In the genomic region with DNA sequence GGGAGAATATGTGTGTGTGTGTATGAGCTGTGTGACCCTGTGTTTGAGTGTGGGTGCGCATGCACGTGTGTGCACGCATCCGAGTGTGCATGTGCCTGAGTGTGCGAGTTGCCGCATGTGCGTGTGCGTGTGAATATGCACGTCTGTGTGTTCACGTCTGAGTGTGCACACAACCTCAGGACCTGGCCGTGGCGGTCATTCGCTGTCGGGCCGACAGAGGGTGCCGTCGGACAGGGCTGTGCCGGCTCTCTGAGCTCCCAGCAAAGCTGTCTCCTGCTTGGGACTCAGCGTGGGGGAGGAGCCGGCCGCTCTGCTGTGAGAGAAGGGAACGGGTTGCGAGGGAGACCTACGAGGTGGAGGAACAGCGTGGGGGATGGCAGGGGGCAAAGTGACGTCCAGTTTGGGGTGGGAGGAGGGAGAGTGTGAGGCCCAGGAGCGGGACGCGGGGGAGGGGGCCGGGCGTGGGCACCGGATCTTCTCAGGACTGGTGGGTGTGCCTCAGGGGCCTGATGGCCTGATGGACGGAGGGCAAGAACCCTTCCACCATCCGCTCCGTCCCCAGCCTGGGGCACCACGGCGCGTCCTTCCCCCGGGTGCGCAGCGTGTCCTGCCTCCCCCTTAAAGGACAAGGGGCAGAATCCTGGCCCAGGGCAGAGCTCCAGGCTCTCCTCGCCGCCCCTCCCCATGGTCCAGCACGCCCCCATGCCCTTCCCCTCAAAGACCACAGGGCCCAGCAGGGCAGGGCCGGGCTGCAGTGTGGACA, we compare ENCODE assay signal across 7 cellular contexts. TPM values are rescaled to one million over a fixed set of nuclear protein-coding genes. Genes with fewer than 3 reads are reported as not detected.
DNase-seq lines count a peak whose midpoint lies in the region; ATAC-seq, FAIRE-seq and TF ChIP-seq lines count a peak whose summit lies in the region.

No MANE protein-coding gene starts in this region.

- peaks cover 45% of the 10 kb centered on the region for H3K4me1 ChIP-seq in HepG2 (ENCODE audit: insufficient read depth, low read length)

- POLR2A ChIA-PET in HepG2 (lab: Yijun Ruan, JAX) = interaction anchor here (0.6 to 1.3 kb wide), 9 partner anchors 13 to 602 kb away, joined by 3 to 10 read pairs (median 4); a partner anchor contains a TSS

- TF ChIP-seq RAD21 in HepG2 (CRISPR knock-in tag; IDR thresholded peaks at IDR 0.05) = peak; percentile 99

- peaks cover 30 to 63% of the 10 kb centered on the region in 2 experiments for H3K27me3 ChIP-seq in HepG2 (ENCODE audit: control insufficient read depth in 1 of 2, insufficient read depth in 2 of 2, low read length in 2 of 2)

- peak; percentile 91 for FAIRE-seq in HepG2 (lab: Jason Lieb, UNC)

- 5% methylated on average over 39 of the region's 45 CpGs for WGBS in HepG2 (ENCODE audit: low lambda C conversion rate)

- no peaks in the 10 kb centered on the region for H3K79me2 ChIP-seq in HepG2 (ENCODE audit: insufficient read depth, low read length)

- H3K4me2 ChIP-seq in HepG2 (ENCODE audit: low read depth, low read length) = peak overlapping the region; percentile 80

- peaks cover 13% of the 10 kb centered on the region; the same call in 1 of the 2 replicates for H4K20me1 ChIP-seq in HepG2 (ENCODE audit: insufficient read depth, low read length)

- DNase-seq in GM13976 (ENCODE audit: low spot score) (peak; percentile 96), NCI-H526 treated with DMSO at 0.1 percent for 48 hours (lab: John Stamatoyannopoulos, UW) (peak; percentile 56), dedifferentiated amniotic fluid mesenchymal stem cell (ENCODE audit: extremely low spot score) (peak; percentile 65), HepG2 (ENCODE audit: low spot score) (peak; percentile 79)
- DNase-seq in activated CD4-positive, alpha-beta T cell treated with anti-CD3 and anti-CD28 coated beads, Interleukin-2, amount 50 U/mL, for 1 hour = peak; percentile 88
- DNase-seq in stimulated activated CD4-positive, alpha-beta T cell treated with anti-CD3 and anti-CD28 coated beads, Interleukin-4, amount 100 ng/mL, for 24 hours = peak; percentile 86

- intact Hi-C loops in HepG2 (cut with micrococcal nuclease; ENCODE audit: unreplicated experiment) = loop anchor here (1.0 to 2.0 kb wide), 3 partner anchors 18 to 37 kb away; no protein-coding TSS in a partner anchor

- no peak overlapping the region for H2AFZ ChIP-seq in HepG2 (ENCODE audit: low read length)

- CTCF ChIA-PET in HepG2 (lab: Yijun Ruan, JAX; ENCODE audit: low intra/inter-chr PET ratio, low total read pairs) = interaction anchor here (2.2 kb wide), 1 partner anchor 36 kb away, joined by 42 read pairs; no protein-coding TSS in a partner anchor

- no peak overlapping the region for H3K27ac ChIP-seq in HepG2 (ENCODE audit: extremely low read length, insufficient read depth, low read length)

- ATAC-seq in HG03342 (IDR thresholded peaks at IDR 0.05; ENCODE audit: unreplicated experiment) (peak; percentile 72), HepG2 (peak; percentile 63)

- H3K4me3 ChIP-seq in HepG2 (replicated peaks in 1 of 3; ENCODE audit: insufficient read depth in 1 of 3, low read depth in 2 of 3, low read length in 3 of 3) = peak overlapping the region; percentile 1 to 65 (median 48); a peak in 4 of 6 replicates

- TF ChIP-seq CTCF in GM13976 (IDR thresholded peaks at IDR 0.05; ENCODE audit: borderline replicate concordance, control extremely low read depth, extremely low read depth, insufficient read depth, missing control alignments) = peak; percentile 98
- peak; percentile 100 for TF ChIP-seq CTCF in HepG2 (CRISPR knock-in tag; IDR thresholded peaks at IDR 0.05)

- in situ Hi-C loops in GM13976 (cut with MboI; ENCODE audit: low sequenced_read_pairs, unreplicated experiment) = no loop called here
- in situ Hi-C loops in HepG2 (cut with HindIII; ENCODE audit: extremely low pct_ligation_motif_present, low pct_unique_long_range_greater_than_20kb) = no loop called here

- no peak for TF ChIP-seq POLR2A in HepG2 (IDR thresholded peaks at IDR 0.05; ENCODE audit: insufficient read depth in 1 of 2, low read depth in 2 of 2, low read length in 2 of 2)

- H3K9ac ChIP-seq in HepG2 (ENCODE audit: insufficient read depth, low read depth, low read length) = no peak overlapping the region

- H3K36me3 ChIP-seq in HepG2 (replicated peaks in 1 of 2; ENCODE audit: control insufficient read depth in 1 of 2, insufficient read depth in 2 of 2, low read length in 2 of 2) = peaks cover 0 to 3% of the 10 kb centered on the region in 2 experiments; a peak in 1 of 5 replicates

- no TSS peak for BruUV-seq in HepG2 (replicated peaks; lab: Mats Ljungman, UMichigan)

- TF ChIP-seq EP300 in HepG2 (IDR thresholded peaks at IDR 0.05; ENCODE audit: low read depth in 2 of 2, low read length in 2 of 2) (no peak), HepG2 (CRISPR knock-in tag; IDR thresholded peaks at IDR 0.05; ENCODE audit: borderline replicate concordance) (no peak; the same call in 1 of the 2 replicates)

- H3K9me3 ChIP-seq in HepG2 (ENCODE audit: low read length) = no peaks in the 10 kb centered on the region

RNA-seq across cellular contexts. Expression of a gene that starts 19.9 kb away (rescaled TPM):
- 33.6 and 110 TPM in 2 replicates for total RNA-seq in HepG2 (2016; rRNA removed; fragmentation: Illumina TruSeq; extraction: Trizol)
- 27.1 and 27.6 TPM in 2 replicates for total RNA-seq in HepG2 (2016; cell fraction: cytosol; rRNA removed; fragmentation: Illumina TruSeq; extraction: Trizol; ENCODE audit: low read depth)
- 25.3 and 116 TPM in 2 replicates for total RNA-seq in HepG2 (2016; cell fraction: insoluble cytoplasmic fraction; rRNA removed; fragmentation: Illumina TruSeq; extraction: Trizol)
- total RNA-seq in HepG2 (2016; cell fraction: membrane; rRNA removed; fragmentation: Illumina TruSeq; extraction: Trizol) = 36.6 and 38.0 TPM in 2 replicates
- total RNA-seq in HepG2 (2016; cell fraction: nucleus; rRNA removed; fragmentation: Illumina TruSeq; extraction: Trizol) = 145 and 168 TPM in 2 replicates
- polyA plus RNA-seq in HepG2 (2011; rRNA removed) = 191 and 280 TPM in 2 replicates
- polyA plus RNA-seq in HepG2 (2011; cell fraction: cytosol; rRNA removed) = 57.2 and 94.5 TPM in 2 replicates
- 3,698 and 4,960 TPM in 2 replicates for polyA plus RNA-seq in HepG2 (2011; cell fraction: nucleus; rRNA removed)
- 173 and 220 TPM in 2 replicates for polyA plus RNA-seq in HepG2 (2012)
- 16.5 and 18.1 TPM in 2 replicates for polyA plus RNA-seq in HepG2 (2016; cell fraction: cytosol; fragmentation: Illumina TruSeq; extraction: Trizol; ENCODE audit: low read depth)
- polyA plus RNA-seq in HepG2 (2016; cell fraction: insoluble cytoplasmic fraction; fragmentation: Illumina TruSeq; extraction: Trizol; ENCODE audit: low read depth) = 36.5 and 42.6 TPM in 2 replicates
- 30.7 and 32.6 TPM in 2 replicates for polyA plus RNA-seq in HepG2 (2016; cell fraction: membrane; fragmentation: Illumina TruSeq; extraction: Trizol; ENCODE audit: low read depth)
- 553 and 603 TPM in 2 replicates for polyA plus RNA-seq in HepG2 (2016; cell fraction: nucleus; fragmentation: Illumina TruSeq; extraction: Trizol; ENCODE audit: insufficient read depth, low read depth)
- polyA minus RNA-seq in HepG2 (2011; rRNA and poly(A)+ RNA removed; ENCODE audit: low replicate concordance) = 0.07 and 195 TPM in 2 replicates
- 33.4 and 43.3 TPM in 2 replicates for polyA minus RNA-seq in HepG2 (2011; cell fraction: cytosol; rRNA and poly(A)+ RNA removed)
- polyA minus RNA-seq in HepG2 (2011; cell fraction: nucleus; rRNA and poly(A)+ RNA removed) = 176 and 196 TPM in 2 replicates

RNA-seq across cellular contexts. Expression of a gene that starts 34.3 kb away (rescaled TPM):
- total RNA-seq in HepG2 (2016; rRNA removed; fragmentation: Illumina TruSeq; extraction: Trizol) = not detected in 2 replicates
- not detected in 2 replicates for total RNA-seq in HepG2 (2016; cell fraction: cytosol; rRNA removed; fragmentation: Illumina TruSeq; extraction: Trizol; ENCODE audit: low read depth)
- not detected in 2 replicates for total RNA-seq in HepG2 (2016; cell fraction: insoluble cytoplasmic fraction; rRNA removed; fragmentation: Illumina TruSeq; extraction: Trizol)
- not detected in 2 replicates for total RNA-seq in HepG2 (2016; cell fraction: membrane; rRNA removed; fragmentation: Illumina TruSeq; extraction: Trizol)
- total RNA-seq in HepG2 (2016; cell fraction: nucleus; rRNA removed; fragmentation: Illumina TruSeq; extraction: Trizol) = not detected in 2 replicates
- not detected in 2 replicates for polyA plus RNA-seq in HepG2 (2011; rRNA removed)
- polyA plus RNA-seq in HepG2 (2011; cell fraction: cytosol; rRNA removed) = not detected in 2 replicates
- polyA plus RNA-seq in HepG2 (2011; cell fraction: nucleus; rRNA removed) = not detected in 2 replicates
- polyA plus RNA-seq in HepG2 (2012) = not detected in 2 replicates
- not detected in 2 replicates for polyA plus RNA-seq in HepG2 (2016; cell fraction: cytosol; fragmentation: Illumina TruSeq; extraction: Trizol; ENCODE audit: low read depth)
- not detected in 2 replicates for polyA plus RNA-seq in HepG2 (2016; cell fraction: insoluble cytoplasmic fraction; fragmentation: Illumina TruSeq; extraction: Trizol; ENCODE audit: low read depth)
- polyA plus RNA-seq in HepG2 (2016; cell fraction: membrane; fragmentation: Illumina TruSeq; extraction: Trizol; ENCODE audit: low read depth) = not detected in 2 replicates
- polyA plus RNA-seq in HepG2 (2016; cell fraction: nucleus; fragmentation: Illumina TruSeq; extraction: Trizol; ENCODE audit: insufficient read depth, low read depth) = not detected in 2 replicates
- not detected in 2 replicates for polyA minus RNA-seq in HepG2 (2011; rRNA and poly(A)+ RNA removed; ENCODE audit: low replicate concordance)
- not detected in 2 replicates for polyA minus RNA-seq in HepG2 (2011; cell fraction: cytosol; rRNA and poly(A)+ RNA removed)
- polyA minus RNA-seq in HepG2 (2011; cell fraction: nucleus; rRNA and poly(A)+ RNA removed) = not detected in 2 replicates

RNA-seq across cellular contexts. Expression of a gene that starts 34.5 kb away (rescaled TPM):
- total RNA-seq in HepG2 (2016; rRNA removed; fragmentation: Illumina TruSeq; extraction: Trizol) = 59.8 and 74.4 TPM in 2 replicates
- total RNA-seq in HepG2 (2016; cell fraction: cytosol; rRNA removed; fragmentation: Illumina TruSeq; extraction: Trizol; ENCODE audit: low read depth) = 17.8 and 18.7 TPM in 2 replicates
- total RNA-seq in HepG2 (2016; cell fraction: insoluble cytoplasmic fraction; rRNA removed; fragmentation: Illumina TruSeq; extraction: Trizol) = 60.3 and 68.0 TPM in 2 replicates
- 45.9 and 46.6 TPM in 2 replicates for total RNA-seq in HepG2 (2016; cell fraction: membrane; rRNA removed; fragmentation: Illumina TruSeq; extraction: Trizol)
- total RNA-seq in HepG2 (2016; cell fraction: nucleus; rRNA removed; fragmentation: Illumina TruSeq; extraction: Trizol) = 35.6 and 42.8 TPM in 2 replicates
- polyA plus RNA-seq in HepG2 (2011; rRNA removed) = 39.0 and 39.6 TPM in 2 replicates
- polyA plus RNA-seq in HepG2 (2011; cell fraction: cytosol; rRNA removed) = 39.6 and 40.7 TPM in 2 replicates
- polyA plus RNA-seq in HepG2 (2011; cell fraction: nucleus; rRNA removed) = 23.9 and 26.9 TPM in 2 replicates
- 36.8 and 46.0 TPM in 2 replicates for polyA plus RNA-seq in HepG2 (2012)
- polyA plus RNA-seq in HepG2 (2016; cell fraction: cytosol; fragmentation: Illumina TruSeq; extraction: Trizol; ENCODE audit: low read depth) = 14.5 and 16.6 TPM in 2 replicates
- polyA plus RNA-seq in HepG2 (2016; cell fraction: insoluble cytoplasmic fraction; fragmentation: Illumina TruSeq; extraction: Trizol; ENCODE audit: low read depth) = 66.0 and 70.4 TPM in 2 replicates
- 31.6 and 32.0 TPM in 2 replicates for polyA plus RNA-seq in HepG2 (2016; cell fraction: membrane; fragmentation: Illumina TruSeq; extraction: Trizol; ENCODE audit: low read depth)
- 58.8 and 62.9 TPM in 2 replicates for polyA plus RNA-seq in HepG2 (2016; cell fraction: nucleus; fragmentation: Illumina TruSeq; extraction: Trizol; ENCODE audit: insufficient read depth, low read depth)
- polyA minus RNA-seq in HepG2 (2011; rRNA and poly(A)+ RNA removed; ENCODE audit: low replicate concordance) = 30.6 and 61.9 TPM in 2 replicates
- 28.5 and 31.3 TPM in 2 replicates for polyA minus RNA-seq in HepG2 (2011; cell fraction: cytosol; rRNA and poly(A)+ RNA removed)
- polyA minus RNA-seq in HepG2 (2011; cell fraction: nucleus; rRNA and poly(A)+ RNA removed) = 27.2 and 34.4 TPM in 2 replicates

RNA-seq across cellular contexts. Expression of a gene that starts 46.1 kb away (rescaled TPM):
- 75.1 and 77.0 TPM in 2 replicates for total RNA-seq in HepG2 (2016; rRNA removed; fragmentation: Illumina TruSeq; extraction: Trizol)
- 14.5 and 17.3 TPM in 2 replicates for total RNA-seq in HepG2 (2016; cell fraction: cytosol; rRNA removed; fragmentation: Illumina TruSeq; extraction: Trizol; ENCODE audit: low read depth)
- total RNA-seq in HepG2 (2016; cell fraction: insoluble cytoplasmic fraction; rRNA removed; fragmentation: Illumina TruSeq; extraction: Trizol) = 71.7 and 75.6 TPM in 2 replicates
- 32.1 and 34.1 TPM in 2 replicates for total RNA-seq in HepG2 (2016; cell fraction: membrane; rRNA removed; fragmentation: Illumina TruSeq; extraction: Trizol)
- 86.6 and 98.5 TPM in 2 replicates for total RNA-seq in HepG2 (2016; cell fraction: nucleus; rRNA removed; fragmentation: Illumina TruSeq; extraction: Trizol)
- polyA plus RNA-seq in HepG2 (2011; rRNA removed) = 72.6 and 75.0 TPM in 2 replicates
- 53.2 and 57.1 TPM in 2 replicates for polyA plus RNA-seq in HepG2 (2011; cell fraction: cytosol; rRNA removed)
- 292 and 297 TPM in 2 replicates for polyA plus RNA-seq in HepG2 (2011; cell fraction: nucleus; rRNA removed)
- polyA plus RNA-seq in HepG2 (2012) = 67.9 and 74.0 TPM in 2 replicates
- polyA plus RNA-seq in HepG2 (2016; cell fraction: cytosol; fragmentation: Illumina TruSeq; extraction: Trizol; ENCODE audit: low read depth) = 3.0 TPM in 2 replicates
- 61.5 and 65.9 TPM in 2 replicates for polyA plus RNA-seq in HepG2 (2016; cell fraction: insoluble cytoplasmic fraction; fragmentation: Illumina TruSeq; extraction: Trizol; ENCODE audit: low read depth)
- 10.9 and 11.6 TPM in 2 replicates for polyA plus RNA-seq in HepG2 (2016; cell fraction: membrane; fragmentation: Illumina TruSeq; extraction: Trizol; ENCODE audit: low read depth)
- polyA plus RNA-seq in HepG2 (2016; cell fraction: nucleus; fragmentation: Illumina TruSeq; extraction: Trizol; ENCODE audit: insufficient read depth, low read depth) = 130 and 135 TPM in 2 replicates
- polyA minus RNA-seq in HepG2 (2011; rRNA and poly(A)+ RNA removed; ENCODE audit: low replicate concordance) = 33.0 and 89.8 TPM in 2 replicates
- 30.7 and 35.0 TPM in 2 replicates for polyA minus RNA-seq in HepG2 (2011; cell fraction: cytosol; rRNA and poly(A)+ RNA removed)
- 139 and 144 TPM in 2 replicates for polyA minus RNA-seq in HepG2 (2011; cell fraction: nucleus; rRNA and poly(A)+ RNA removed)
